Comparison of ENCODE assay signal across 8 cellular contexts in the genomic region with DNA sequence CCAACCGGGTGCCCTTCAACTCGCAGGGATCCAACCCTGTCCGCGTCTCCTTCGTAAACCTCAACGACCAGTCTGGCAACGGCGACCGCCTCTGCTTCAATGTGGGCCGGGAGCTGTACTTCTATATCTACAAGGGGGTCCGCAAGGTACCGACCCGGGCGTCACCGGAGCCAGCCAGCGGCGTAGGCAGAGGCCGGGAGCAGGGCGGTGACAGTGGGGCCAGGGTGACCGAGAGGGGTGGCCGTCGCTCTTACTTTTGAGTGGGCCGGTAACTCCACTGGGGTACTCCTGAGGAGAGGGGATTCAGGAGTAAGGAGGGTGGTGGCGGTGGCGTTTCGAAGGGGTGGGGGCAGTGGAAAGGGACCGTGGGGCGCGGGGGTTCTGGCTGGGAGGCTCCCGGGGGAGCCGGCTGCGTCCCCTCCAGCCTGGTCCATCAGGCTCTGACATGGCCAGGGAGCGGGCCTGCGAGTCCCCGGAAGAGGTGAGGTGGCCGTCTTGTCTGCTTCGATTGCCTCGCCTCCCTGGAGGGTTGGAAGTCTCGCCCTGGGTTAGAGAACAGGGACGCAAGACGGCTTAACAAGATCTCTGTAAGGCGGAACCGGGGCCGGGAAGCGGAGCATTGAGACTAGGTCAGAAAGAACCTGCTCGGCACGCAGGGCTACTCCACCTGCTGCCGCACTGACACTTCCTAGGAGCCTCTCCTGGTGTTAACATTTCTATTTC. TPM values are rescaled to one million over a fixed set of nuclear protein-coding genes. Genes with fewer than 3 reads are reported as not detected.
DNase-seq lines count a peak whose midpoint lies in the region; ATAC-seq and TF ChIP-seq lines count a peak whose summit lies in the region.

No MANE protein-coding gene starts in this region.

- TF ChIP-seq CTCF in VCaP (conservative IDR thresholded peaks at IDR 0.05) (no peak), chondrocyte (IDR thresholded peaks at IDR 0.05) (no peak)

- peaks cover 23% of the 10 kb centered on the region for H3K4me1 Mint-ChIP-seq in chondrocyte (ENCODE audit: low read depth)

- ATAC-seq in GM19397 (IDR thresholded peaks at IDR 0.05; ENCODE audit: unreplicated experiment) (peak; percentile 15), HG03469 (IDR thresholded peaks at IDR 0.05; ENCODE audit: unreplicated experiment) (peak; percentile 8), left lobe of liver (peak; percentile 36)

- no peaks in the 10 kb centered on the region for H3K9me3 Mint-ChIP-seq in chondrocyte (ENCODE audit: low read depth)

- DNase-seq in CD1c-positive myeloid dendritic cell (ENCODE audit: extremely low spot score) (peak; percentile 55), chondrocyte (ENCODE audit: low spot score) (no peak), left lobe of liver (ENCODE audit: low spot score) (peak; percentile 57), NCI-H2029 (lab: John Stamatoyannopoulos, UW) (no peak)
- peak; percentile 38 for DNase-seq in stimulated activated CD4-positive, alpha-beta T cell treated with anti-CD3 and anti-CD28 coated beads, Interleukin-4, amount 100 ng/mL, for 24 hours

- H3K27ac ChIP-seq in VCaP = peak overlapping the region; percentile 92

- H3K36me3 Mint-ChIP-seq in chondrocyte (ENCODE audit: low read depth) = no peaks in the 10 kb centered on the region

- no peaks in the 10 kb centered on the region for H3K27me3 Mint-ChIP-seq in chondrocyte (ENCODE audit: low read depth)

- peak overlapping the region; percentile 94 for H3K27ac Mint-ChIP-seq in chondrocyte (ENCODE audit: unreplicated experiment)

- H3K4me3 Mint-ChIP-seq in chondrocyte (ENCODE audit: unreplicated experiment) = peak overlapping the region; percentile 96

RNA-seq across cellular contexts. Expression of a gene that starts 0.5 kb away (rescaled TPM):
- total RNA-seq in chondrocyte (20.8 to 28.8 TPM (median 23.0 TPM) in 3 replicates), left lobe of liver (14.0 TPM)

RNA-seq across cellular contexts. Expression of a gene that starts 53.3 kb away (rescaled TPM):
- total RNA-seq in chondrocyte = 239 to 400 TPM (median 242 TPM) in 3 replicates
- 113 TPM for total RNA-seq in left lobe of liver

Comparison
In these comparisons a context has a peak if more than half of its experiments do, and no peak if none do; other contexts are left out.
1. DNase-seq: peak in CD1c-positive myeloid dendritic cell (single experiment), left lobe of liver (single experiment) and stimulated activated CD4-positive, alpha-beta T cell treated with anti-CD3 and anti-CD28 coated beads, Interleukin-4, amount 100 ng/mL, for 24 hours (single experiment); none in chondrocyte (single experiment) and NCI-H2029 (single experiment).
2. Peak in every context shown above with its lines, with median percentiles within 50 percentile points of each other: ATAC-seq.